Comparison of ENCODE assay signal across 8 cellular contexts in the genomic region with DNA sequence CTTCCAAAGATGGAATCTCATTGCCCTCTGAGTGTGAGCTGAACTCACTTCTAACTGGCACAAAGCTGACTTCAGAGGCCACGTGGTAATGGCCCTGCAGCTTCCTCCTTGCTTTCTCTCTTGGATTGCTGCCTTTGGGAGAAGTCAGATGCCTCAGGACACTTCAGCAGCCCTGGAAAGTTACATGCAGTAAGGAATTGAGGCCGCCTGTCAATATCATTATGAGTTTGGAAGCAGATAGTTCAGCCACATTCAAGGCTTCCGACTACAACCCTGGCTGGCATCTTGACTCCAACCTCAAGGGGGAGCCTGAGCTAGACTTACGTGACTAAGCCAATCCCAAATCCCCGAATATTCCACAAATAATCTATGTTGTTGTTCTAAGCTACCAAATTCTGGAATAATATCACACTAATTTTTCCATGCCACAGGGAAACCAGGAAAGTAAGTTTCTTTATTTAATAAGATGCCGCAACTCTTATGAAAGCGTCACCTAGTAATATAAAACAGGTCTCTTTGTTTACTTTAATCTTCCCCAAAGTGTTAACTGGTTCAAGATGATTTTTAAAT. TPM values are rescaled to one million over a fixed set of nuclear protein-coding genes. Genes with fewer than 3 reads are reported as not detected.
A peak's percentile ranks its signal among the peaks of the same experiment; 100 is the strongest.
DNase-seq lines count a peak whose midpoint lies in the region; ATAC-seq, FAIRE-seq and TF ChIP-seq lines count a peak whose summit lies in the region.

No MANE protein-coding gene starts in this region.

- no peaks in the 10 kb centered on the region for H4K20me1 ChIP-seq in OCI-LY7 (ENCODE audit: insufficient read depth, low read length)
- no peaks in the 10 kb centered on the region for H4K20me1 ChIP-seq in endothelial cell of umbilical vein (replicated peaks; ENCODE audit: control insufficient read depth, extremely low read depth, insufficient read depth, low read length)

- ATAC-seq in HG02678 (IDR thresholded peaks at IDR 0.05; ENCODE audit: unreplicated experiment) (no peak), GM21528 (IDR thresholded peaks at IDR 0.05; ENCODE audit: low FRiP score, unreplicated experiment) (no peak), GM19328 (IDR thresholded peaks at IDR 0.05; ENCODE audit: unreplicated experiment) (no peak)

- H3K36me3 ChIP-seq in OCI-LY7 (ENCODE audit: insufficient read depth, low read length) (peaks cover 89% of the 10 kb centered on the region), endothelial cell of umbilical vein (ENCODE audit: control insufficient read depth in 2 of 2, extremely low read depth in 1 of 2, insufficient read depth in 2 of 2, low read length in 2 of 2) (peaks cover 0 to 5% of the 10 kb centered on the region in 2 experiments)

- peak; percentile 38 for FAIRE-seq in GM12891 (lab: Jason Lieb, UNC)
- peak; percentile 95 for FAIRE-seq in endothelial cell of umbilical vein (lab: Jason Lieb, UNC)

- H3K9me3 ChIP-seq in OCI-LY7 (ENCODE audit: low read length) = no peaks in the 10 kb centered on the region
- H3K9me3 ChIP-seq in endothelial cell of umbilical vein (replicated peaks; ENCODE audit: control insufficient read depth, insufficient read depth, low read length) = no peaks in the 10 kb centered on the region

- peak; percentile 78 for TF ChIP-seq CTCF in AG09319 (IDR thresholded peaks at IDR 0.05; ENCODE audit: low read depth, low read length)
- peak; percentile 87 for TF ChIP-seq CTCF in OCI-LY7 (conservative IDR thresholded peaks at IDR 0.05; ENCODE audit: low read length)
- peak; percentile 83 to 87 for TF ChIP-seq CTCF in endothelial cell of umbilical vein (IDR thresholded peaks at IDR 0.05; ENCODE audit: extremely low read depth in 1 of 2, insufficient read depth in 1 of 2, low read depth in 1 of 2, low read length in 2 of 2)

- dilution Hi-C loops in endothelial cell of umbilical vein (cut with MboI; ENCODE audit: extremely low pct_ligation_motif_present, low sequenced_read_pairs) = no loop called here

- no peaks in the 10 kb centered on the region for H3K9me2 ChIP-seq in OCI-LY7 (ENCODE audit: insufficient read depth, low read length)

- POLR2A ChIA-PET in OCI-LY7 (lab: Charles Lee) = interaction anchor here (0.9 to 3.8 kb wide), 4 partner anchors 13 to 214 kb away, joined by 3 to 17 read pairs (median 4); a partner anchor contains a TSS
- POLR2A ChIA-PET in endothelial cell of umbilical vein (lab: Charles Lee) = interaction anchor here (0.6 to 1.5 kb wide), 3 partner anchors 14 to 170 kb away, joined by 3 to 5 read pairs (median 4); a partner anchor contains a TSS

- CTCF ChIA-PET in OCI-LY7 (lab: Charles Lee; ENCODE audit: unreplicated experiment) (interaction anchor here (1.0 kb wide), 1 partner anchor 16 kb away, joined by 3 read pairs; no protein-coding TSS in a partner anchor), endothelial cell of umbilical vein (lab: Charles Lee) (interaction anchor here (0.6 to 4.2 kb wide), 66 partner anchors 9 to 320 kb away, joined by 3 to 43 read pairs (median 6); a partner anchor contains a TSS)

- H3K4me2 ChIP-seq in OCI-LY7 (ENCODE audit: low read length) (no peak overlapping the region), endothelial cell of umbilical vein (ENCODE audit: insufficient read depth, low read length) (no peak overlapping the region)

- H3K4me1 ChIP-seq in OCI-LY7 (ENCODE audit: insufficient read depth, low read length, poor library complexity, severe bottlenecking) (no peaks in the 10 kb centered on the region), endothelial cell of umbilical vein (ENCODE audit: control insufficient read depth, extremely low read depth, insufficient read depth, low read length) (peaks cover 9% of the 10 kb centered on the region)

- H3K27me3 ChIP-seq in endothelial cell of umbilical vein (ENCODE audit: control insufficient read depth in 2 of 2, insufficient read depth in 2 of 2, low read length in 2 of 2) = no peaks in the 10 kb centered on the region

- TF ChIP-seq POLR2A in GM12891 (IDR thresholded peaks at IDR 0.05; ENCODE audit: low read depth, low read length) (no peak), endothelial cell of umbilical vein (IDR thresholded peaks at IDR 0.05; ENCODE audit: low read depth, low read length) (no peak)

- peak; percentile 45 for DNase-seq in AG09319 (ENCODE audit: extremely low read depth, low read depth)
- DNase-seq in GM12891 (ENCODE audit: insufficient read length, low spot score) = no peak
- DNase-seq in OCI-LY7 (ENCODE audit: low spot score) = peak; percentile 42
- DNase-seq in endothelial cell of umbilical vein (ENCODE audit: low read depth, low spot score) = peak; percentile 84
- peak; percentile 53 for DNase-seq in midbrain (lab: John Stamatoyannopoulos, UW)

- no TSS peak for BruUV-seq in OCI-LY7 (replicated peaks; lab: Mats Ljungman, UMichigan)
- no TSS peak for BruUV-seq in endothelial cell of umbilical vein (replicated peaks; lab: Mats Ljungman, UMichigan)

- H3K9ac ChIP-seq in endothelial cell of umbilical vein (replicated peaks; ENCODE audit: extremely low read depth, insufficient read depth, low read length) = peak overlapping the region; percentile 38

- peaks cover 8% of the 10 kb centered on the region; the same call in 1 of the 2 replicates for H3K79me2 ChIP-seq in OCI-LY7 (ENCODE audit: insufficient read depth, low read depth, low read length)
- H3K79me2 ChIP-seq in endothelial cell of umbilical vein (ENCODE audit: control insufficient read depth, insufficient read depth, low read length) = no peaks in the 10 kb centered on the region

- H2AFZ ChIP-seq in OCI-LY7 (ENCODE audit: low read length) (no peak overlapping the region), endothelial cell of umbilical vein (ENCODE audit: low read depth, low read length) (peak overlapping the region; percentile 84)

- H3K4me3 ChIP-seq in OCI-LY7 (ENCODE audit: low read depth, low read length, poor library complexity, severe bottlenecking) (no peak overlapping the region), endothelial cell of umbilical vein (replicated peaks in 1 of 3; ENCODE audit: insufficient read depth in 1 of 3, low read depth in 1 of 3, low read length in 3 of 3) (no peak overlapping the region)

- no peaks in the 10 kb centered on the region for H3K9me1 ChIP-seq in endothelial cell of umbilical vein (replicated peaks; ENCODE audit: control insufficient read depth, extremely low read depth, insufficient read depth, low read length)

- no peak overlapping the region for H3K27ac ChIP-seq in OCI-LY7 (ENCODE audit: low read depth, low read length, poor library complexity, severe bottlenecking)
- H3K27ac ChIP-seq in endothelial cell of umbilical vein (ENCODE audit: insufficient read depth, low read depth, low read length) = no peak overlapping the region

- intact Hi-C loops in OCI-LY7 (cut with micrococcal nuclease; ENCODE audit: unreplicated experiment) = loop anchor here (1.0 kb wide), 1 partner anchor 252 kb away; no protein-coding TSS in a partner anchor
- intact Hi-C loops in endothelial cell of umbilical vein (cut with micrococcal nuclease) = loop anchor here (1.0 to 10.0 kb wide), 3 partner anchors 147 to 320 kb away; no protein-coding TSS in a partner anchor

TF ChIP-seq in GM12891, 5 proteins besides CTCF, POLR2A, EP300 and RAD21:
- TF ChIP-seq POU2F2 (IDR thresholded peaks at IDR 0.05; ENCODE audit: low read depth, low read length) (no peak), POLR2AphosphoS5 (IDR thresholded peaks at IDR 0.05; ENCODE audit: low read depth, low read length) (no peak), TAF1 (IDR thresholded peaks at IDR 0.05; ENCODE audit: low read depth, low read length) (no peak), SPI1 (IDR thresholded peaks at IDR 0.05; ENCODE audit: low read depth, low read length) (no peak), PAX5 (IDR thresholded peaks at IDR 0.05; ENCODE audit: insufficient read depth, low read length, severe bottlenecking) (no peak)
TF ChIP-seq in GM12891: peak in this region for 0.

TF ChIP-seq in endothelial cell of umbilical vein, 7 proteins besides CTCF, POLR2A, EP300 and RAD21 (continues in another document):
- TF ChIP-seq POLR2AphosphoS5 (IDR thresholded peaks at IDR 0.05; ENCODE audit: insufficient read depth, low read depth, low read length) = no peak
- TF ChIP-seq EZH2 (IDR thresholded peaks at IDR 0.05; ENCODE audit: borderline replicate concordance, low read depth, low read length, severe bottlenecking) = no peak
- no peak for TF ChIP-seq GATA2 (IDR thresholded peaks at IDR 0.05; ENCODE audit: insufficient read depth, insufficient read length, low read depth, low read length)
- TF ChIP-seq, protein P1, sequence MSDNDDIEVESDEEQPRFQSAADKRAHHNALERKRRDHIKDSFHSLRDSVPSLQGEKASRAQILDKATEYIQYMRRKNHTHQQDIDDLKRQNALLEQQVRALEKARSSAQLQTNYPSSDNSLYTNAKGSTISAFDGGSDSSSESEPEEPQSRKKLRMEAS (IDR thresholded peaks at IDR 0.05; ENCODE audit: insufficient read depth, insufficient read length) = peak; percentile 52
- no peak for TF ChIP-seq FOS (IDR thresholded peaks at IDR 0.05; ENCODE audit: borderline replicate concordance, insufficient read depth, low read length)
- no peak for TF ChIP-seq MYC (IDR thresholded peaks at IDR 0.05; ENCODE audit: low read depth, low read length)

RNA-seq across cellular contexts. Expression of a gene that starts 13.6 kb away (rescaled TPM):
- 18.7 TPM for polyA plus RNA-seq in GM12891 (2012; ENCODE audit: low read depth, missing spikeins)
- 33.7 and 36.6 TPM in 2 replicates for total RNA-seq in OCI-LY7 (2014; rRNA removed; shearing (Covaris generic))
- 62.8 and 75.6 TPM in 2 replicates for total RNA-seq in OCI-LY7 (2022)
- 28.0 and 30.5 TPM in 2 replicates for total RNA-seq in endothelial cell of umbilical vein
- polyA plus RNA-seq in endothelial cell of umbilical vein = 7.7 and 9.5 TPM in 2 replicates
- 15.7 and 17.2 TPM in 2 replicates for polyA plus RNA-seq in endothelial cell of umbilical vein (2011; cell fraction: cytosol; rRNA removed)
- 5.8 and 8.5 TPM in 2 replicates for polyA plus RNA-seq in endothelial cell of umbilical vein (2011; cell fraction: nucleus; rRNA removed)
- polyA plus RNA-seq in endothelial cell of umbilical vein (2012) = 18.9 and 40.7 TPM in 2 replicates
- polyA minus RNA-seq in endothelial cell of umbilical vein = 9.1 and 17.9 TPM in 2 replicates
- polyA minus RNA-seq in endothelial cell of umbilical vein (2011; cell fraction: cytosol; rRNA and poly(A)+ RNA removed) = 11.4 TPM
- 3.4 and 3.9 TPM in 2 replicates for polyA minus RNA-seq in endothelial cell of umbilical vein (2011; cell fraction: nucleus; rRNA and poly(A)+ RNA removed)

RNA-seq across cellular contexts. Expression of a gene that starts 18.0 kb away (rescaled TPM):
- polyA plus RNA-seq in GM12891 (2012; ENCODE audit: low read depth, missing spikeins) = 0.76 TPM
- total RNA-seq in OCI-LY7 (2014; rRNA removed; shearing (Covaris generic)) = 5.7 and 7.9 TPM in 2 replicates
- total RNA-seq in OCI-LY7 (2022) (33.3 and 33.8 TPM in 2 replicates), endothelial cell of umbilical vein (not detected in 2 replicates)
- not detected in 2 replicates for polyA plus RNA-seq in endothelial cell of umbilical vein
- not detected in 2 replicates for polyA plus RNA-seq in endothelial cell of umbilical vein (2011; cell fraction: cytosol; rRNA removed)
- polyA plus RNA-seq in endothelial cell of umbilical vein (2011; cell fraction: nucleus; rRNA removed) = 0.03 TPM in 1 of 2 replicates, not detected in the other
- 0.08 and 0.12 TPM in 2 replicates for polyA plus RNA-seq in endothelial cell of umbilical vein (2012)
- polyA minus RNA-seq in endothelial cell of umbilical vein = 0.15 TPM in 1 of 2 replicates, not detected in the other
- not detected for polyA minus RNA-seq in endothelial cell of umbilical vein (2011; cell fraction: cytosol; rRNA and poly(A)+ RNA removed)
- polyA minus RNA-seq in endothelial cell of umbilical vein (2011; cell fraction: nucleus; rRNA and poly(A)+ RNA removed) = not detected in 2 replicates
